32 cellular contexts compared by ENCODE assay signal in the genomic region with DNA sequence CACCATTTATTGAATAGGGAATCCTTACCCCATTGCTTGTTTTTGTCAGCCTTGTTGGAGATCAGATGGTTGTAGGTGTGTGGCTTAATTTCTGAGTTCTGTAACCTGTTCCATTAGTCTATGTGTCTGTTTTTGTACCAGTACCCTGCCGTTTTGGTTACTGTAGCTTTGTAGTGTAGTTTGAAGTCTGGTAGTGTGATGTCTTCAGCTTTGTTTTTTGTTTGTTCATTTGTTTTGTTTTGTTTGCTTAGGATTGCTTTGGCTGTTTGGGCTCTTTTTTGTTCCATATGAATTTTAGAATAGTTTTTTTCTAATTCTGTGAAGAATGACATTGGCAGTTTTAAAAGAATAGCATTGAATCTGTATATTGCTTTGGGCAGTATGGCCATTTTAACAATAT. TPM values are rescaled to one million over a fixed set of nuclear protein-coding genes. Genes with fewer than 3 reads are reported as not detected.
"Had no signal": no experiment of that assay in that cellular context is flagged by ENCODE, and none has a peak within 500 bp of the region (broad histone marks: within the 10 kb centered on the region; RNA-seq: fewer than 3 reads in every experiment).

No MANE protein-coding gene starts in this region.

- H3K27ac Mint-ChIP-seq: stimulated activated effector memory CD8-positive, alpha-beta T cell treated with anti-CD3 and anti-CD28 coated beads, Interleukin-12 subunit alpha, Interleukin-12 subunit beta, amount 100 ng/mL, for 72 hours; stimulated activated memory B cell treated with anti-CD40 and anti-IgM and Interleukin-4, amounts not matched to agents 10 μg/mL and 1 μg/mL and 100 μg/mL, for 72 hours; stimulated activated naive B cell treated with anti-CD40 and anti-IgM and Interleukin-4, amounts not matched to agents 10 μg/mL and 1 μg/mL and 100 μg/mL, for 72 hours; stimulated activated naive CD8-positive, alpha-beta T cell treated with anti-CD3 and anti-CD28 coated beads, Interleukin-15, amount 100 ng/mL, for 72 hours; stimulated activated naive CD8-positive, alpha-beta T cell treated with anti-CD3 and anti-CD28 coated beads, Interleukin-15, Interleukin-2, amounts not matched to agents 100 ng/mL and 50 ng/mL, for 24 hours; type B pancreatic cell had no signal

- H3K27me3 ChIP-seq: stomach, suprapubic skin, testis, thyroid gland, tibial artery, tibial nerve, upper lobe of left lung, upper lobe of right lung, uterus, vagina had no signal

- H3K9me3 ChIP-seq: stomach, suprapubic skin, testis, thoracic aorta, thyroid gland, transverse colon, upper lobe of right lung, uterus, vagina had no signal

- FAIRE-seq: urothelium cell line had no signal

- H3K9me3 Mint-ChIP-seq: stimulated activated naive CD8-positive, alpha-beta T cell treated with anti-CD3 and anti-CD28 coated beads, Interleukin-15, amount 100 ng/mL, for 72 hours; stimulated activated naive CD8-positive, alpha-beta T cell treated with anti-CD3 and anti-CD28 coated beads, Interleukin-15, Interleukin-2, amounts not matched to agents 100 ng/mL and 50 ng/mL, for 24 hours; type B pancreatic cell had no signal

- H3K4me3 ChIP-seq: stomach, suprapubic skin, testis, thoracic aorta, thyroid gland, tibial artery, tibial nerve, transverse colon, upper lobe of left lung, upper lobe of right lung, uterus, vagina had no signal

- DNase-seq: stimulated activated CD4-positive, alpha-beta T cell treated with anti-CD3 and anti-CD28 coated beads, Interleukin-2, amount 100 ng/mL, for 48 hours; stimulated activated CD4-positive, alpha-beta T cell treated with anti-CD3 and anti-CD28 coated beads, Interleukin-4, amount 100 ng/mL, for 1 hour; stimulated activated CD4-positive, alpha-beta T cell treated with anti-CD3 and anti-CD28 coated beads, Interleukin-4, amount 100 ng/mL, for 24 hours; stimulated activated CD4-positive, alpha-beta T cell treated with anti-CD3 and anti-CD28 coated beads, Interleukin-4, amount 100 ng/mL, for 4 hours; stimulated activated CD8-positive, alpha-beta memory T cell treated with anti-CD3 and anti-CD28 coated beads, Interleukin-4, amount 100 ng/mL, for 48 hours; stimulated activated naive B cell treated with anti-CD40 and anti-IgM and Interleukin-4, amounts not matched to agents 10 μg/mL and 1 μg/mL and 100 μg/mL, for 72 hours; stimulated activated naive CD4-positive, alpha-beta T cell; stimulated activated naive CD4-positive, alpha-beta T cell treated with Interleukin-2 at 50 U/mL for 16 hours; stimulated activated naive CD8-positive, alpha-beta T cell treated with anti-CD3 and anti-CD28 coated beads, Interleukin-15, amount 100 ng/mL, for 72 hours; stimulated activated naive CD8-positive, alpha-beta T cell treated with anti-CD3 and anti-CD28 coated beads, Interleukin-15, Interleukin-2, amounts not matched to agents 100 U/mL and 50 U/mL, for 24 hours; stomach; substantia nigra; testis; thyroid gland; tibial artery; transverse colon; trophoblast cell; upper lobe of left lung; upper lobe of right lung; uterus had no signal

- ATAC-seq: stimulated activated memory B cell treated with anti-CD40 and anti-IgM and Interleukin-4, amounts not matched to agents 10 μg/mL and 1 μg/mL and 100 μg/mL, for 72 hours; stimulated activated naive B cell treated with anti-CD40 and anti-IgM and Interleukin-4, amounts not matched to agents 10 μg/mL and 1 μg/mL and 100 μg/mL, for 72 hours; stimulated activated naive CD8-positive, alpha-beta T cell treated with anti-CD3 and anti-CD28 coated beads, Interleukin-15, Interleukin-2, amounts not matched to agents 100 U/mL and 50 U/mL, for 24 hours; upper lobe of right lung had no signal

- H3K4me1 ChIP-seq: testis, transverse colon, uterus had no signal

- H3K27ac ChIP-seq: stomach, suprapubic skin, testis, thoracic aorta, thyroid gland, tibial artery, tibial nerve, transverse colon, upper lobe of left lung, upper lobe of right lung, uterus, vagina had no signal

- H3K36me3 ChIP-seq: suprapubic skin, thoracic aorta, thyroid gland, tibial artery, tibial nerve, transverse colon, upper lobe of right lung, uterus, vagina had no signal

- H3K36me3 Mint-ChIP-seq: stimulated activated effector memory CD8-positive, alpha-beta T cell treated with anti-CD3 and anti-CD28 coated beads, Interleukin-12 subunit alpha, Interleukin-12 subunit beta, amount 100 ng/mL, for 72 hours; stimulated activated memory B cell treated with anti-CD40 and anti-IgM and Interleukin-4, amounts not matched to agents 10 μg/mL and 1 μg/mL and 100 μg/mL, for 72 hours; type B pancreatic cell had no signal

- H3K4me3 Mint-ChIP-seq: stimulated activated effector memory CD8-positive, alpha-beta T cell treated with anti-CD3 and anti-CD28 coated beads, Interleukin-12 subunit alpha, Interleukin-12 subunit beta, amount 100 ng/mL, for 72 hours; stimulated activated memory B cell treated with anti-CD40 and anti-IgM and Interleukin-4, amounts not matched to agents 10 μg/mL and 1 μg/mL and 100 μg/mL, for 72 hours; stimulated activated naive B cell treated with anti-CD40 and anti-IgM and Interleukin-4, amounts not matched to agents 10 μg/mL and 1 μg/mL and 100 μg/mL, for 72 hours; stimulated activated naive CD8-positive, alpha-beta T cell treated with anti-CD3 and anti-CD28 coated beads, Interleukin-15, amount 100 ng/mL, for 72 hours; stimulated activated naive CD8-positive, alpha-beta T cell treated with anti-CD3 and anti-CD28 coated beads, Interleukin-15, Interleukin-2, amounts not matched to agents 100 ng/mL and 50 ng/mL, for 24 hours; type B pancreatic cell had no signal

RNA-seq across cellular contexts. Expression of a gene that starts 12.7 kb away (rescaled TPM):
- total RNA-seq: subcutaneous adipose tissue, suprapubic skin, testis, thyroid gland, tibial nerve, transverse colon, ureter, urinary bladder, uterus, vagina had no signal
- polyA plus RNA-seq: urinary bladder had no signal

RNA-seq across cellular contexts. Expression of a gene that starts 34.5 kb away (rescaled TPM):
- total RNA-seq: subcutaneous adipose tissue, suprapubic skin, testis, thyroid gland, tibial nerve, transverse colon, upper lobe of left lung, upper lobe of right lung, ureter, urinary bladder, uterus, vagina had no signal
